In genomic region chr4:139921551-139922184, GRCh38 we compare ENCODE assay signal across 10 cellular contexts.
DNase-seq lines count a peak whose midpoint lies in the region; ATAC-seq, FAIRE-seq and TF ChIP-seq lines count a peak whose summit lies in the region.
"Had no signal": no experiment of that assay in that cellular context is flagged by ENCODE, and none has a peak within 500 bp of the region (broad histone marks: within the 10 kb centered on the region; RNA-seq: fewer than 3 reads in every experiment).

No MANE protein-coding gene starts in this region.

- no peak for FAIRE-seq in RCC 7860 (lab: Jason Lieb, UNC)

- H3K27me3 ChIP-seq in breast epithelium (no peaks in the 10 kb centered on the region), mammary epithelial cell (ENCODE audit: insufficient read depth, low read length) (peaks cover 9% of the 10 kb centered on the region), left lung (no peaks in the 10 kb centered on the region), vagina (no peaks in the 10 kb centered on the region)

- no peak overlapping the region for H3K4me2 ChIP-seq in mammary epithelial cell (ENCODE audit: insufficient read depth, low read depth, low read length)

- peak; percentile 94 for ATAC-seq in left lung
- no peak for ATAC-seq in activated CD4-positive, alpha-beta T cell treated with anti-CD3 and anti-CD28 coated beads for 36 hours
- no peak for ATAC-seq in stimulated activated naive CD8-positive, alpha-beta T cell treated with anti-CD3 and anti-CD28 coated beads, Interleukin-15, Interleukin-2, amounts not matched to agents 100 U/mL and 50 U/mL, for 24 hours

- no peaks in the 10 kb centered on the region for H4K20me1 ChIP-seq in mammary epithelial cell (ENCODE audit: insufficient read depth, low read length)

- WGBS in mammary epithelial cell (ENCODE audit: low coverage, missing lambda C conversion rate) = 64% methylated on average over 6 of the region's 8 CpGs

- DNase-seq in breast epithelium (ENCODE audit: low spot score in 2 of 2) (no peak), mammary epithelial cell (no peak), left lung (peak; percentile 43 to 57), vagina (ENCODE audit: extremely low spot score in 2 of 2) (no peak), RCC 7860 (ENCODE audit: low spot score) (no peak)
- no peak for DNase-seq in activated CD4-positive, alpha-beta T cell treated with anti-CD3 and anti-CD28 coated beads for 36 hours
- DNase-seq in stimulated activated naive CD8-positive, alpha-beta T cell treated with anti-CD3 and anti-CD28 coated beads, Interleukin-15, Interleukin-2, amounts not matched to agents 100 U/mL and 50 U/mL, for 24 hours = no peak
- DNase-seq: ACHN had no signal

- H3K9me3 ChIP-seq in breast epithelium (no peaks in the 10 kb centered on the region), mammary epithelial cell (replicated peaks; ENCODE audit: insufficient read depth, low read length) (no peaks in the 10 kb centered on the region), left lung (no peaks in the 10 kb centered on the region), vagina (no peaks in the 10 kb centered on the region)

- H3K27ac Mint-ChIP-seq in activated CD4-positive, alpha-beta T cell treated with anti-CD3 and anti-CD28 coated beads for 36 hours = no peak overlapping the region

- no peaks in the 10 kb centered on the region for H3K36me3 ChIP-seq in breast epithelium
- H3K36me3 ChIP-seq in mammary epithelial cell (ENCODE audit: insufficient read depth, low read length) = no peaks in the 10 kb centered on the region
- no peaks in the 10 kb centered on the region for H3K36me3 ChIP-seq in left lung
- no peaks in the 10 kb centered on the region for H3K36me3 ChIP-seq in vagina

- H3K4me3 Mint-ChIP-seq in activated CD4-positive, alpha-beta T cell treated with anti-CD3 and anti-CD28 coated beads for 36 hours = no peak overlapping the region

- H3K4me3 ChIP-seq in breast epithelium (peak overlapping the region in 1 of 3 donors; percentile 7), mammary epithelial cell (replicated peaks in 1 of 3; ENCODE audit: insufficient read depth in 1 of 3, low read depth in 2 of 3, low read length in 3 of 3) (no peak overlapping the region), left lung (no peak overlapping the region), vagina (no peak overlapping the region)

- no peaks in the 10 kb centered on the region for H3K9me3 Mint-ChIP-seq in activated CD4-positive, alpha-beta T cell treated with anti-CD3 and anti-CD28 coated beads for 36 hours (ENCODE audit: low read depth)

- no peaks in the 10 kb centered on the region for H3K27me3 Mint-ChIP-seq in activated CD4-positive, alpha-beta T cell treated with anti-CD3 and anti-CD28 coated beads for 36 hours

- H3K79me2 ChIP-seq in mammary epithelial cell (ENCODE audit: insufficient read depth, low read length) = no peaks in the 10 kb centered on the region

- H3K36me3 Mint-ChIP-seq in activated CD4-positive, alpha-beta T cell treated with anti-CD3 and anti-CD28 coated beads for 36 hours (ENCODE audit: low read depth) = no peaks in the 10 kb centered on the region

- intact Hi-C loops in breast epithelium (cut with DNase I; ENCODE audit: low total_unique reads) = no loop called here
- intact Hi-C loops in mammary epithelial cell (cut with micrococcal nuclease) = no loop called here
- intact Hi-C loops in left lung (cut with DNase I) = no loop called here
- intact Hi-C loops in vagina (cut with DNase I) = no loop called here
- intact Hi-C loops in activated CD4-positive, alpha-beta T cell treated with anti-CD3 and anti-CD28 coated beads for 36 hours (cut with DNase I, micrococcal nuclease) = no loop called here

- H3K9ac ChIP-seq in mammary epithelial cell (ENCODE audit: insufficient read depth, low read length) = no peak overlapping the region

- BruUV-seq in mammary epithelial cell (replicated peaks; lab: Mats Ljungman, UMichigan) = no TSS peak

- H3K4me1 ChIP-seq in breast epithelium = peaks cover 0 to 8% of the 10 kb centered on the region in 2 donors
- no peaks in the 10 kb centered on the region for H3K4me1 ChIP-seq in mammary epithelial cell (ENCODE audit: insufficient read depth, low read length)
- peaks cover 12 to 30% of the 10 kb centered on the region in 2 donors for H3K4me1 ChIP-seq in left lung
- H3K4me1 ChIP-seq in vagina = peaks cover 49% of the 10 kb centered on the region

- H3K27ac ChIP-seq in breast epithelium (peak overlapping the region; percentile 75 to 85), mammary epithelial cell (ENCODE audit: insufficient read depth, low read depth, low read length) (no peak overlapping the region), VCaP (peak overlapping the region; percentile 99), left lung (no peak overlapping the region), vagina (peak overlapping the region; percentile 66)
- H3K27ac ChIP-seq: HL-60 had no signal

- in situ Hi-C loops in mammary epithelial cell (cut with MboI; ENCODE audit: low sequenced_read_pairs in 2 of 2) = no loop called here

- no peak for TF ChIP-seq POLR2A in breast epithelium (IDR thresholded peaks at IDR 0.05)
- no peak for TF ChIP-seq POLR2A in vagina (IDR thresholded peaks at IDR 0.05)

- no peaks in the 10 kb centered on the region for H3K4me1 Mint-ChIP-seq in activated CD4-positive, alpha-beta T cell treated with anti-CD3 and anti-CD28 coated beads for 36 hours

- dilution Hi-C loops in mammary epithelial cell (cut with HindIII; ENCODE audit: low sequenced_read_pairs) = no loop called here

- CTCF ChIA-PET in mammary epithelial cell (lab: Charles Lee; ENCODE audit: low non-redundant PET) = interaction anchor here (0.7 kb wide), 1 partner anchor 12 kb away, joined by 5 read pairs; no protein-coding TSS in a partner anchor
- CTCF ChIA-PET in activated CD4-positive, alpha-beta T cell treated with anti-CD3 and anti-CD28 coated beads for 36 hours (lab: Charles Lee) = interaction anchor here (0.7 kb wide), 1 partner anchor 265 kb away, joined by 4 read pairs; no protein-coding TSS in a partner anchor

- TF ChIP-seq CTCF in breast epithelium (IDR thresholded peaks at IDR 0.05) = no peak
- no peak for TF ChIP-seq CTCF in mammary epithelial cell (conservative IDR thresholded peaks at IDR 0.05 in 1 of 2, IDR thresholded peaks at IDR 0.05 in 1 of 2; ENCODE audit: extremely low read depth in 1 of 2, insufficient read depth in 1 of 2, low read depth in 1 of 2, low read length in 2 of 2)
- TF ChIP-seq CTCF in VCaP (conservative IDR thresholded peaks at IDR 0.05) = no peak
- TF ChIP-seq CTCF in left lung (IDR thresholded peaks at IDR 0.05) = no peak
- no peak for TF ChIP-seq CTCF in vagina (IDR thresholded peaks at IDR 0.05)

- POLR2A ChIA-PET in activated CD4-positive, alpha-beta T cell treated with anti-CD3 and anti-CD28 coated beads for 36 hours (lab: Charles Lee) = no interaction called here

- H2AFZ ChIP-seq in mammary epithelial cell (ENCODE audit: low read depth, low read length) = no peak overlapping the region

Comparison
In these comparisons a context has a peak if more than half of its experiments do, and no peak if none do; other contexts are left out.
1. H3K27ac ChIP-seq: peak in breast epithelium (2 of 2), VCaP (single experiment) and vagina (single experiment); none in mammary epithelial cell (single experiment) and left lung (0 of 2).
2. DNase-seq: peak in left lung (2 of 2); none in breast epithelium (0 of 2), mammary epithelial cell (single experiment), vagina (0 of 2), activated CD4-positive, alpha-beta T cell treated with anti-CD3 and anti-CD28 coated beads for 36 hours (single experiment), RCC 7860 (single experiment) and stimulated activated naive CD8-positive, alpha-beta T cell treated with anti-CD3 and anti-CD28 coated beads, Interleukin-15, Interleukin-2, amounts not matched to agents 100 U/mL and 50 U/mL, for 24 hours (single experiment).